Comparison of ENCODE assay signal across 8 cellular contexts in the genomic region with DNA sequence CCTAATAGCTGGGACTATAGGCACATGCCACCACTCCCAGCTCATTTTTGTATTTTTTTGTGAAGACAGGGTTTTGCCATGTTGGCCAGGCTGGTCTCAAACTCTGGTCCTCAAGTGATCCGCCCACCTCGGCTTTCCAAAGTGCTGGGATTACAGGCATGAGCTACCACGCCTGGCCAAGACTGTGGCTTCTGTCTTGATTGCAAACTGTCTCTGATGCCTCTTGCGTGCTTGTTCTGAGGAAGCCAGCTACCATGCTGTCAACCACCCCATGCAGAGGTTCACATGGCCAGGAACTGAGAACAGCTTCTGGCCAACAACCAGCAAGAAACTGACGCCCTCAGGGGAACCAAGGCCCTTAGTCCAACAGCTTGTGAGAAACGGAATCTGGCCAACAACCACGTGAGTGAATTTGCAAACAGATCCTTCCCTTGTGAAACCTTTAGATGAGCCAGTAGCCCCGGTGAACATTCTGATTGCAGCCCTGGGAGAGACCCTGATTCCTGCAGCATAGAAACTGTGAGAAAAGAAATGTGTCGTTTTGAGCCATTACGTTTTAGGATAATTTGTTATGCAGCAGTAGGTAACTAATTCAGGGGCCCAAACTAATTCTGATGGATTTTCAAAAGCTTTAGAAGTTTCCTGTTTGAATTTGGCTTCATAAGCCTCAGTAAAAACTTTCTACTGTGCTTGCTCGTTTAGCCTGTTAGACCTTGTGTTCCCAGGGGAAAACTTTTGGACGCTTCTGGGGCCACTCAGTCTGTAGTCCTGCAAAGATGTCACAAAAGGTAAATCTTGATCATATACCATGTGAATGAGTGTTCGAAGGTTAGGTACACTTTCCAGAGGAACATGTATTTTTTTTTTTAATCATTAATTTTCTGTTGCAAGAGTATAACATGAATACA.
DNase-seq lines count a peak whose midpoint lies in the region; ATAC-seq, FAIRE-seq and TF ChIP-seq lines count a peak whose summit lies in the region.

No MANE protein-coding gene starts in this region.

- TF ChIP-seq CTCF in GM12878 (IDR thresholded peaks at IDR 0.05 in 2 of 3, conservative IDR thresholded peaks at IDR 0.05 in 1 of 3; ENCODE audit: control insufficient read depth in 2 of 3, extremely low read depth in 1 of 3, insufficient read depth in 1 of 3, low read depth in 3 of 3, low read length in 3 of 3) = no peak

- in situ Hi-C loops in GM12878 (cut with MboI) = loop anchor here (5.0 kb wide), 1 partner anchor 161 kb away; no protein-coding TSS in a partner anchor

- H3K14ac ChIP-seq in neuronal stem cell (ENCODE audit: low read length) = no peak overlapping the region

- H4K8ac ChIP-seq in neuronal stem cell (ENCODE audit: low read depth, low read length) = no peak overlapping the region

- 0 out of 2 replicates have a peak, but pooled peaks cover 3% of the 10 kb centered on the region for H3K4me1 ChIP-seq in GM12878 (ENCODE audit: control insufficient read depth, insufficient read depth, low read length)
- peaks cover 0 to 4% of the 10 kb centered on the region in 2 donors for H3K4me1 ChIP-seq in neuronal stem cell (ENCODE audit: control insufficient read depth in 2 of 2, insufficient read depth in 1 of 2, low read depth in 1 of 2, low read length in 2 of 2)

- intact Hi-C loops in GM12878 (cut with micrococcal nuclease; ENCODE audit: unreplicated experiment) = loop anchor here (1.0 to 10.0 kb wide), 6 partner anchors 76 to 548 kb away; a partner anchor contains a TSS

- no peak overlapping the region for H2BK12ac ChIP-seq in neuronal stem cell (ENCODE audit: low read length)

- no peak overlapping the region for H2AK5ac ChIP-seq in neuronal stem cell (ENCODE audit: low read depth, low read length)

- peak overlapping the region; percentile 35; the same call in 1 of the 2 replicates for H3K9ac ChIP-seq in GM12878 (ENCODE audit: control insufficient read depth, insufficient read depth, low read length)
- H3K9ac ChIP-seq in neuronal stem cell (ENCODE audit: low read depth, low read length, poor library complexity) = no peak overlapping the region

- FAIRE-seq in GM12878 (lab: Jason Lieb, UNC) = peak; percentile 76
- no peak for FAIRE-seq in urothelium cell line (lab: Jason Lieb, UNC)

- no peak overlapping the region for H3K4ac ChIP-seq in neuronal stem cell (ENCODE audit: low read length)

- H3K79me1 ChIP-seq in neuronal stem cell (ENCODE audit: low read depth, low read length) = no peaks in the 10 kb centered on the region

- peak; percentile 55 to 58; a peak in 2 of 4 replicates for TF ChIP-seq EP300 in GM12878 (IDR thresholded peaks at IDR 0.05; ENCODE audit: borderline replicate concordance in 1 of 2, control insufficient read depth in 1 of 2, low read depth in 2 of 2, low read length in 2 of 2)

- H3K4me2 ChIP-seq in GM12878 (ENCODE audit: control insufficient read depth, insufficient read depth) = peak overlapping the region; percentile 33
- no peak overlapping the region for H3K4me2 ChIP-seq in neuronal stem cell (ENCODE audit: insufficient read depth, low read length, poor library complexity, severe bottlenecking)

- POLR2A ChIA-PET in GM12878 (lab: Charles Lee) = interaction anchor here (0.5 to 1.3 kb wide), 8 partner anchors 8 to 676 kb away, joined by 3 to 6 read pairs (median 4); no protein-coding TSS in a partner anchor

- H2BK120ac ChIP-seq in neuronal stem cell (ENCODE audit: low read depth, low read length) = no peak overlapping the region

- peak; percentile 68 for TF ChIP-seq POLR2A in GM12878 (IDR thresholded peaks at IDR 0.05; ENCODE audit: low read depth, low read length)

- RAD21 ChIA-PET in GM12878 (lab: Charles Lee; ENCODE audit: unreplicated experiment) = interaction anchor here (0.6 to 2.4 kb wide), 25 partner anchors 9 to 543 kb away, joined by 3 to 38 read pairs (median 4); a partner anchor contains a TSS

- TSS peak; percentile 97 for BruUV-seq in GM12878 (replicated peaks; lab: Mats Ljungman, UMichigan)

- H2AFZ ChIP-seq in GM12878 (ENCODE audit: control insufficient read depth, low read depth, low read length) (no peak overlapping the region; the same call in 1 of the 2 replicates), neuronal stem cell (ENCODE audit: low read length) (peak overlapping the region; percentile 18)

- H3K23ac ChIP-seq in neuronal stem cell (ENCODE audit: low read depth, low read length, poor library complexity) = no peak overlapping the region

- SMC1A ChIA-PET in GM12878 (lab: Charles Lee; ENCODE audit: uncharacterized antibody, unreplicated experiment) = interaction anchor here (0.6 to 2.4 kb wide), 22 partner anchors 8 to 511 kb away, joined by 3 to 16 read pairs (median 4); a partner anchor contains a TSS

- WGBS in GM12878 (ENCODE audit: insufficient coverage, insufficient replicate concordance, low lambda C conversion rate, missing lambda C conversion rate) = 9% methylated on average over 13 of the region's 13 CpGs
- WGBS in neuronal stem cell (ENCODE audit: extremely low coverage in 2 of 2, insufficient read length in 2 of 2, insufficient replicate concordance in 1 of 2), 2 donors = no CpG with 5 or more reads among the region's 13 CpGs

- H4K20me1 ChIP-seq in GM12878 (ENCODE audit: control insufficient read depth, insufficient read depth) = no peaks in the 10 kb centered on the region

- H3K79me2 ChIP-seq in GM12878 (ENCODE audit: control insufficient read depth, insufficient read depth, low read length) = no peaks in the 10 kb centered on the region

- H3K27ac ChIP-seq in GM12878 (ENCODE audit: control insufficient read depth, insufficient read depth) (peak overlapping the region; percentile 43), neuronal stem cell (replicated peaks; ENCODE audit: low read length) (no peak overlapping the region)

- no peak overlapping the region for H4K91ac ChIP-seq in neuronal stem cell (ENCODE audit: low read depth, low read length, poor library complexity)

- H3K4me3 ChIP-seq in GM12878 (peak overlapping the region; percentile 53; the same call in 1 of the 2 replicates), neuronal stem cell (ENCODE audit: low read length in 2 of 2) (no peak overlapping the region)

- TF ChIP-seq RAD21 in GM12878 (IDR thresholded peaks at IDR 0.05; ENCODE audit: insufficient read depth, low read depth, low read length) = peak; percentile 3; the same call in 1 of the 2 replicates

- H2BK15ac ChIP-seq in neuronal stem cell (ENCODE audit: low read length) = no peak overlapping the region

- H3K27me3 ChIP-seq in GM12878 (replicated peaks in 1 of 2; ENCODE audit: control insufficient read depth in 2 of 2, insufficient read depth in 2 of 2, low read length in 1 of 2) (no peaks in the 10 kb centered on the region), neuronal stem cell (ENCODE audit: control insufficient read depth in 3 of 3, insufficient read depth in 3 of 3, low read depth in 1 of 3, low read length in 3 of 3) (peaks cover 0 to 24% (median 0%) of the 10 kb centered on the region in 3 experiments)

- H3K36me3 ChIP-seq in GM12878 (ENCODE audit: control insufficient read depth in 2 of 2, insufficient read depth in 2 of 2, low read length in 1 of 2) (no peaks in the 10 kb centered on the region), neuronal stem cell (replicated peaks in 1 of 2; ENCODE audit: control insufficient read depth in 2 of 2, insufficient read depth in 2 of 2, low read length in 2 of 2) (no peaks in the 10 kb centered on the region)

- H3K9me3 ChIP-seq in GM12878 (replicated peaks; ENCODE audit: control insufficient read depth, insufficient read depth, low read length) (no peaks in the 10 kb centered on the region), neuronal stem cell (replicated peaks in 1 of 2; ENCODE audit: control insufficient read depth in 2 of 2, insufficient read depth in 1 of 2, low read depth in 1 of 2, low read length in 2 of 2) (no peaks in the 10 kb centered on the region)

- DNase-seq in AG20443 (ENCODE audit: low spot score) (peak; percentile 61), GM12878 (ENCODE audit: low read depth, low spot score) (peak; percentile 95), neuronal stem cell (ENCODE audit: low spot score) (no peak), A172 (ENCODE audit: low spot score) (no peak), urothelium cell line (ENCODE audit: low spot score) (no peak)
- DNase-seq in activated T-cell treated with anti-CD3 and anti-CD28 coated beads, Interleukin-2, amount 50 U/mL, for 48 hours = no peak

- H3K18ac ChIP-seq in neuronal stem cell (ENCODE audit: low read length) = no peak overlapping the region

- peak; percentile 96 for ATAC-seq in GM19351 (IDR thresholded peaks at IDR 0.05; ENCODE audit: unreplicated experiment)
- ATAC-seq in HG03175 (IDR thresholded peaks at IDR 0.05; ENCODE audit: unreplicated experiment) = peak; percentile 93
- peak; percentile 95 for ATAC-seq in GM12878

- CTCF ChIA-PET in GM12878 (lab: Yijun Ruan, JAX) = interaction anchor here (0.6 to 3.1 kb wide), 25 partner anchors 8 to 571 kb away, joined by 3 to 26 read pairs (median 3); a partner anchor contains a TSS

- no peak overlapping the region for H2BK5ac ChIP-seq in neuronal stem cell (ENCODE audit: low read length)

TF ChIP-seq in GM12878, 131 proteins besides CTCF, POLR2A, EP300 and RAD21 (continues in another document):
- TF ChIP-seq, protein P1, sequence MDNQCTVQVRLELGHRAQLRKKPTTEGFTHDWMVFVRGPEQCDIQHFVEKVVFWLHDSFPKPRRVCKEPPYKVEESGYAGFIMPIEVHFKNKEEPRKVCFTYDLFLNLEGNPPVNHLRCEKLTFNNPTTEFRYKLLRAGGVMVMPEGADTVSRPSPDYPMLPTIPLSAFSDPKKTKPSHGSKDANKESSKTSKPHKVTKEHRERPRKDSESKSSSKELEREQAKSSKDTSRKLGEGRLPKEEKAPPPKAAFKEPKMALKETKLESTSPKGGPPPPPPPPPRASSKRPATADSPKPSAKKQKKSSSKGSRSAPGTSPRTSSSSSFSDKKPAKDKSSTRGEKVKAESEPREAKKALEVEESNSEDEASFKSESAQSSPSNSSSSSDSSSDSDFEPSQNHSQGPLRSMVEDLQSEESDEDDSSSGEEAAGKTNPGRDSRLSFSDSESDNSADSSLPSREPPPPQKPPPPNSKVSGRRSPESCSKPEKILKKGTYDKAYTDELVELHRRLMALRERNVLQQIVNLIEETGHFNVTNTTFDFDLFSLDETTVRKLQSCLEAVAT (IDR thresholded peaks at IDR 0.05) = no peak
- TF ChIP-seq RELA (IDR thresholded peaks at IDR 0.05; ENCODE audit: borderline replicate concordance, partially characterized antibody) (no peak), SIX5 (IDR thresholded peaks at IDR 0.05; ENCODE audit: low read depth, low read length, severe bottlenecking) (no peak), CHD2 (IDR thresholded peaks at IDR 0.05; ENCODE audit: borderline replicate concordance, low read depth, low read length) (peak; percentile 42; the same call in 1 of the 2 replicates), ZNF217 (IDR thresholded peaks at IDR 0.05) (no peak), NFIC (IDR thresholded peaks at IDR 0.05; ENCODE audit: low read depth, low read length) (no peak; the same call in 1 of the 2 replicates)

Comparison
In these comparisons a context has a peak if more than half of its experiments do, and no peak if none do; other contexts are left out.
1. DNase-seq: peak in AG20443 (single experiment) and GM12878 (single experiment); none in neuronal stem cell (single experiment), activated T-cell treated with anti-CD3 and anti-CD28 coated beads, Interleukin-2, amount 50 U/mL, for 48 hours (0 of 2), A172 (single experiment) and urothelium cell line (single experiment).
2. Peak in every context shown above with its lines, with median percentiles within 50 percentile points of each other: ATAC-seq.